In genomic region chr9:113011911-113012381, GRCh38 we compare ENCODE assay signal across 9 cellular contexts. TPM values are rescaled to one million over a fixed set of nuclear protein-coding genes. Genes with fewer than 3 reads are reported as not detected.
DNase-seq lines count a peak whose midpoint lies in the region; ATAC-seq and TF ChIP-seq lines count a peak whose summit lies in the region.
"Had no signal": no experiment of that assay in that cellular context is flagged by ENCODE, and none has a peak within 500 bp of the region (broad histone marks: within the 10 kb centered on the region; RNA-seq: fewer than 3 reads in every experiment).

TSS of gene ZNF883 (minus strand) at chr9:113012192.

- no peak for ATAC-seq in left lobe of liver
- ATAC-seq in GM19452 (IDR thresholded peaks at IDR 0.05; ENCODE audit: unreplicated experiment), result no peak
- ATAC-seq: Panc1 had no signal

- no peaks in the 10 kb centered on the region for H3K27me3 ChIP-seq in HAP-1 (ENCODE audit: low read depth)

- DNase-seq in GM03348 (ENCODE audit: low spot score) (peak; percentile 83), NCI-H774 (lab: John Stamatoyannopoulos, UW) (peak; percentile 57), astrocyte of the cerebellum (ENCODE audit: low read depth) (peak; percentile 37), hypothalamus (lab: John Stamatoyannopoulos, UW) (peak in 50 of 51 donors; percentile 1 to 78 (median 38)), renal cortical epithelial cell (ENCODE audit: low read depth) (peak; percentile 52), left lobe of liver (ENCODE audit: low spot score) (no peak), HAP-1 (ENCODE audit: low spot score in 2 of 2) (no peak)

- H3K4me1 ChIP-seq in HAP-1, result no peaks in the 10 kb centered on the region

- H3K4me3 ChIP-seq in astrocyte of the cerebellum (ENCODE audit: low read depth, low read length) (peak within 1 kb of the TSS; percentile 53), HAP-1 (no peak within 1 kb of the TSS)

- peak; percentile 27 for TF ChIP-seq CTCF in astrocyte of the cerebellum (IDR thresholded peaks at IDR 0.05; ENCODE audit: low read depth, low read length, missing control alignments)

- in situ Hi-C loops in astrocyte of the cerebellum (cut with HindIII; ENCODE audit: low sequenced_read_pairs) (no loop called here), HAP-1 (cut with MboI; ENCODE audit: low sequenced_read_pairs) (no loop called here)

- no peaks in the 10 kb centered on the region for H3K36me3 ChIP-seq in HAP-1 (replicated peaks)

- no peaks in the 10 kb centered on the region for H3K9me3 ChIP-seq in HAP-1

RNA-seq across cellular contexts. Expression of gene ZNF883, which starts in this region (rescaled TPM):
- 2.8 and 6.8 TPM in 2 replicates for total RNA-seq in renal cortical epithelial cell
- total RNA-seq in left lobe of liver, result 0.08 TPM

Comparison
In these comparisons a context has a peak if more than half of its experiments do, and no peak if none do; other contexts are left out.
1. DNase-seq: peak in GM03348 (single experiment), NCI-H774 (single experiment), astrocyte of the cerebellum (single experiment), hypothalamus (50 of 51) and renal cortical epithelial cell (single experiment); none in left lobe of liver (single experiment) and HAP-1 (0 of 2).